ENCODE assay signal across 9 cellular contexts in genomic region chr10:1454428-1454827, GRCh38.
A peak's percentile ranks its signal among the peaks of the same experiment; 100 is the strongest.
DNase-seq lines count a peak whose midpoint lies in the region; ATAC-seq and TF ChIP-seq lines count a peak whose summit lies in the region.
"Had no signal": no experiment of that assay in that cellular context is flagged by ENCODE, and none has a peak within 500 bp of the region (broad histone marks: within the 10 kb centered on the region; RNA-seq: fewer than 3 reads in every experiment).

No MANE protein-coding gene starts in this region.

- ATAC-seq in HG02970 (IDR thresholded peaks at IDR 0.05; ENCODE audit: low FRiP score, unreplicated experiment), result peak; percentile 89
- no peak for ATAC-seq in GM23338

- POLR2A ChIA-PET in A673 (lab: Charles Lee; ENCODE audit: low non-redundant PET), result no interaction called here

- no TSS peak for BruUV-seq in A673 (replicated peaks; lab: Mats Ljungman, UMichigan)

- TF ChIP-seq CTCF in GM13976 (IDR thresholded peaks at IDR 0.05; ENCODE audit: borderline replicate concordance, control extremely low read depth, extremely low read depth, insufficient read depth, missing control alignments), result no peak
- no peak for TF ChIP-seq CTCF in GM23338 (conservative IDR thresholded peaks at IDR 0.05; ENCODE audit: low read depth in 2 of 2)
- TF ChIP-seq CTCF in A673 (conservative IDR thresholded peaks at IDR 0.05; ENCODE audit: low read depth, low read length), result no peak

- no peak overlapping the region for H3K4me3 Mint-ChIP-seq in GM23338

- H3K27ac ChIP-seq in GM23338 (ENCODE audit: low read depth) (no peak overlapping the region), A673 (ENCODE audit: low read depth, low read length, poor library complexity, severe bottlenecking) (no peak overlapping the region)

- in situ Hi-C loops in GM13976 (cut with MboI; ENCODE audit: low sequenced_read_pairs, unreplicated experiment), result no loop called here

- no peaks in the 10 kb centered on the region for H4K20me1 ChIP-seq in GM23338 (replicated peaks; ENCODE audit: insufficient read depth)

- H3K4me2 ChIP-seq in GM23338, result no peak overlapping the region

- no peaks in the 10 kb centered on the region for H3F3A ChIP-seq in GM23338 (replicated peaks; ENCODE audit: low read depth)

- peaks cover 2% of the 10 kb centered on the region for H3K27me3 Mint-ChIP-seq in GM23338 (ENCODE audit: insufficient read depth, low read depth, poor library complexity)

- H3K79me2 ChIP-seq in GM23338 (replicated peaks; ENCODE audit: insufficient read depth), result no peaks in the 10 kb centered on the region

- no peak overlapping the region for H3K4me3 ChIP-seq in GM23338
- no peak overlapping the region for H3K4me3 ChIP-seq in A673 (ENCODE audit: low read depth, low read length, poor library complexity, severe bottlenecking)

- H3K9me3 Mint-ChIP-seq in GM23338, result no peaks in the 10 kb centered on the region; the same call in 2 of the 3 replicates

- intact Hi-C loops in A673 (cut with micrococcal nuclease; ENCODE audit: unreplicated experiment), result no loop called here

- H3K36me3 ChIP-seq in GM23338 (ENCODE audit: insufficient read depth) (no peaks in the 10 kb centered on the region), A673 (ENCODE audit: insufficient read depth, low read length, poor library complexity, severe bottlenecking) (no peaks in the 10 kb centered on the region)

- peaks cover 4% of the 10 kb centered on the region; the same call in 1 of the 2 replicates for H3K9me2 ChIP-seq in GM23338 (ENCODE audit: insufficient read depth)

- CTCF ChIA-PET in A673 (lab: Charles Lee), result no interaction called here

- H3K27me3 ChIP-seq in GM23338 (ENCODE audit: insufficient read depth), result no peaks in the 10 kb centered on the region
- peaks cover 55% of the 10 kb centered on the region for H3K27me3 ChIP-seq in A673 (replicated peaks; ENCODE audit: insufficient read depth, low read depth, low read length, poor library complexity)

- H3K4me1 Mint-ChIP-seq in GM23338, result peaks cover under 1% of the 10 kb centered on the region; the same call in 2 of the 3 replicates

- no peak overlapping the region for H2AFZ ChIP-seq in GM23338

- no peaks in the 10 kb centered on the region for H3K9me3 ChIP-seq in A673 (ENCODE audit: low read depth, low read length, poor library complexity, severe bottlenecking)

- peak; percentile 56 for DNase-seq in GM13976 (ENCODE audit: low spot score)
- peak; percentile 19 for DNase-seq in GM19240 (ENCODE audit: insufficient read length, low spot score)
- DNase-seq in NCI-H774 (lab: John Stamatoyannopoulos, UW), result peak; percentile 32
- no peak for DNase-seq in GM23338 (ENCODE audit: low spot score)
- DNase-seq in MV-4-11 (lab: John Stamatoyannopoulos, UW), result no peak
- DNase-seq in UCSD-AML1 (lab: John Stamatoyannopoulos, UW; ENCODE audit: unreplicated experiment), result no peak
- no peak for DNase-seq in A673 (ENCODE audit: low spot score)
- DNase-seq: GF-D8 had no signal

- H3K4me1 ChIP-seq in GM23338 (ENCODE audit: insufficient read depth) (no peaks in the 10 kb centered on the region), A673 (ENCODE audit: insufficient read depth, low read length, poor library complexity, severe bottlenecking) (no peaks in the 10 kb centered on the region)

- H3K36me3 Mint-ChIP-seq in GM23338 (ENCODE audit: low read depth), result no peaks in the 10 kb centered on the region; the same call in 2 of the 3 replicates

- no peak overlapping the region for H3K27ac Mint-ChIP-seq in GM23338

TF ChIP-seq in GM23338, 12 proteins besides CTCF, POLR2A, EP300 and RAD21 (continues in another document):
- no peak for TF ChIP-seq NANOG (IDR thresholded peaks at IDR 0.05; ENCODE audit: borderline replicate concordance)
- TF ChIP-seq CREB1 (CRISPR knock-in tag; IDR thresholded peaks at IDR 0.05; ENCODE audit: low read depth), result no peak
- TF ChIP-seq REST (IDR thresholded peaks at IDR 0.05; ENCODE audit: unreplicated experiment), result no peak
- no peak for TF ChIP-seq EZH2phosphoT487 (IDR thresholded peaks at IDR 0.05; ENCODE audit: unreplicated experiment)
- TF ChIP-seq EZH2 (IDR thresholded peaks at IDR 0.05; ENCODE audit: low read depth, unreplicated experiment), result no peak
- no peak for TF ChIP-seq POLR2AphosphoS5 (IDR thresholded peaks at IDR 0.05; ENCODE audit: low read depth)
- TF ChIP-seq JUNB (IDR thresholded peaks at IDR 0.05; ENCODE audit: unreplicated experiment), result no peak
- TF ChIP-seq ZNF331 (CRISPR knock-in tag; IDR thresholded peaks at IDR 0.05; ENCODE audit: low read depth), result no peak
- no peak for TF ChIP-seq STAT1 (IDR thresholded peaks at IDR 0.05; ENCODE audit: unreplicated experiment)

Comparison
In these comparisons a context has a peak if more than half of its experiments do, and no peak if none do; other contexts are left out.
1. DNase-seq: peak in GM13976 (single experiment), GM19240 (single experiment) and NCI-H774 (single experiment); none in GM23338 (single experiment), MV-4-11 (single experiment), UCSD-AML1 (single experiment) and A673 (single experiment).